ENCODE assay signal across 12 cellular contexts in the genomic region with DNA sequence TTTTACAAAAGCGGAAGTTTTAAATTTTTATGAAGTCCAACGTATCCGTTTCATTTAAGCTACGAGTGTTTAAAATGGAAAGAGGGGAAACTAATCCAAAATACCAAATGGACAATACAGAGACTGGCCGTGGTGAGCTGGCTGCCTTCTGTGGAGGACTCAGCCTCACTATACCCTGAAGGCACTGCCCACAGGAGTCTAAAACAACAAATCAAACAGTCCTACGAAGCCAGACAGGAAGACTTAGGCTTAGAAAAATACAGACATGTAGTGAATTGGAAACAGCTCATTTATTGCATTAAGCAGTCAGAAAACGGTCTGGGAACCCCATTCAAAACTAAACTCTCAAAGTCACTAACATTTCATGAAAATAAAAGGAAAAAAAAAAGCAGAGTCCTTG.
A peak's percentile ranks its signal among the peaks of the same experiment; 100 is the strongest.
DNase-seq lines count a peak whose midpoint lies in the region; ATAC-seq, FAIRE-seq and TF ChIP-seq lines count a peak whose summit lies in the region.
"Had no signal": no experiment of that assay in that cellular context is flagged by ENCODE, and none has a peak within 500 bp of the region (broad histone marks: within the 10 kb centered on the region; RNA-seq: fewer than 3 reads in every experiment).

No MANE protein-coding gene starts in this region.

- H3K9me3 ChIP-seq in DOHH2 (ENCODE audit: control insufficient read depth, insufficient read depth, low read length), result no peaks in the 10 kb centered on the region
- no peaks in the 10 kb centered on the region for H3K9me3 ChIP-seq in OCI-LY3 (ENCODE audit: insufficient read depth, low read length)
- H3K9me3 ChIP-seq in GM12878 (replicated peaks; ENCODE audit: control insufficient read depth, insufficient read depth, low read length), result no peaks in the 10 kb centered on the region
- H3K9me3 ChIP-seq: sigmoid colon had no signal

- H3K27ac ChIP-seq in DOHH2 (ENCODE audit: low read depth, low read length), result peak overlapping the region; percentile 83
- H3K27ac ChIP-seq in OCI-LY3 (ENCODE audit: low read length), result peak overlapping the region; percentile 88
- H3K27ac ChIP-seq in GM12878 (ENCODE audit: control insufficient read depth, insufficient read depth), result peak overlapping the region; percentile 99
- H3K27ac ChIP-seq: sigmoid colon had no signal

- ATAC-seq in GM12878 (no peak), memory B cell (ENCODE audit: low read depth) (no peak), GM18861 (IDR thresholded peaks at IDR 0.05; ENCODE audit: unreplicated experiment) (no peak)
- ATAC-seq: CD8-positive, alpha-beta T cell had no signal

- peaks cover 15% of the 10 kb centered on the region for H3K36me3 Mint-ChIP-seq in memory B cell

- intact Hi-C loops in GM12878 (cut with micrococcal nuclease; ENCODE audit: unreplicated experiment), result no loop called here

- H3K27ac Mint-ChIP-seq in memory B cell, result peak overlapping the region; percentile 81
- H3K27ac Mint-ChIP-seq: CD8-positive, alpha-beta T cell had no signal

- H3K27me3 ChIP-seq in DOHH2 (ENCODE audit: control insufficient read depth, low read length), result no peaks in the 10 kb centered on the region
- no peaks in the 10 kb centered on the region for H3K27me3 ChIP-seq in OCI-LY3 (ENCODE audit: low read depth, low read length)
- H3K27me3 ChIP-seq in GM12878 (replicated peaks in 1 of 2; ENCODE audit: control insufficient read depth in 2 of 2, insufficient read depth in 2 of 2, low read length in 1 of 2), result no peaks in the 10 kb centered on the region
- H3K27me3 ChIP-seq: sigmoid colon had no signal

- SMC1A ChIA-PET in GM12878 (lab: Charles Lee; ENCODE audit: uncharacterized antibody, unreplicated experiment), result interaction anchor here (0.7 to 16.2 kb wide), 17 partner anchors 9 to 262 kb away, joined by 3 to 490 read pairs (median 5); no protein-coding TSS in a partner anchor

- no peaks in the 10 kb centered on the region for H4K20me1 ChIP-seq in DOHH2 (ENCODE audit: control insufficient read depth, insufficient read depth, low read depth, low read length)
- H4K20me1 ChIP-seq in OCI-LY3 (ENCODE audit: insufficient read depth, low read length), result peaks cover 20% of the 10 kb centered on the region
- H4K20me1 ChIP-seq in GM12878 (ENCODE audit: control insufficient read depth, insufficient read depth), result no peaks in the 10 kb centered on the region

- TF ChIP-seq CTCF in DOHH2 (IDR thresholded peaks at IDR 0.05; ENCODE audit: low read depth, low read length, poor library complexity, severe bottlenecking), result no peak
- no peak for TF ChIP-seq CTCF in OCI-LY3 (IDR thresholded peaks at IDR 0.05; ENCODE audit: low read depth, low read length)
- no peak for TF ChIP-seq CTCF in GM12878 (IDR thresholded peaks at IDR 0.05 in 2 of 3, conservative IDR thresholded peaks at IDR 0.05 in 1 of 3; ENCODE audit: control insufficient read depth in 2 of 3, extremely low read depth in 1 of 3, insufficient read depth in 1 of 3, low read depth in 3 of 3, low read length in 3 of 3)

- no peaks in the 10 kb centered on the region for H3K9me2 ChIP-seq in DOHH2 (replicated peaks; ENCODE audit: control insufficient read depth, low read length)

- H3K4me2 ChIP-seq in DOHH2 (ENCODE audit: low read length) (peak overlapping the region; percentile 85), OCI-LY3 (ENCODE audit: low read length) (peak overlapping the region; percentile 70), GM12878 (ENCODE audit: control insufficient read depth, insufficient read depth) (peak overlapping the region; percentile 65)

- WGBS in GM12878 (ENCODE audit: insufficient coverage, insufficient replicate concordance, low lambda C conversion rate, missing lambda C conversion rate), result 22% methylated on average over 7 of the region's 7 CpGs

- TF ChIP-seq RAD21 in GM12878 (IDR thresholded peaks at IDR 0.05; ENCODE audit: insufficient read depth, low read depth, low read length), result no peak

- no peak overlapping the region for H3K4me3 Mint-ChIP-seq in memory B cell
- H3K4me3 Mint-ChIP-seq: CD8-positive, alpha-beta T cell had no signal

- H3K4me1 Mint-ChIP-seq in memory B cell, result peaks cover 31% of the 10 kb centered on the region

- in situ Hi-C loops in GM12878 (cut with MboI), result no loop called here

- no peak for TF ChIP-seq POLR2A in GM12878 (IDR thresholded peaks at IDR 0.05; ENCODE audit: low read depth, low read length)

- H3K79me2 ChIP-seq in DOHH2 (ENCODE audit: control insufficient read depth, low read length) (peaks cover 69% of the 10 kb centered on the region), OCI-LY3 (ENCODE audit: low read length) (peaks cover 53% of the 10 kb centered on the region), GM12878 (ENCODE audit: control insufficient read depth, insufficient read depth, low read length) (peaks cover 85% of the 10 kb centered on the region)

- no peaks in the 10 kb centered on the region for H3K9me3 Mint-ChIP-seq in memory B cell
- H3K9me3 Mint-ChIP-seq: CD8-positive, alpha-beta T cell had no signal

- H2AFZ ChIP-seq in OCI-LY3 (ENCODE audit: low read depth, low read length) (no peak overlapping the region), GM12878 (ENCODE audit: control insufficient read depth, low read depth, low read length) (no peak overlapping the region)

- DNase-seq in GM12878 (ENCODE audit: low read depth, low spot score) (no peak), memory B cell (ENCODE audit: low spot score in 2 of 2) (no peak), ecto neural progenitor cell (ENCODE audit: low spot score) (no peak), HuH-7.5 (ENCODE audit: low spot score) (no peak), mucosa of gallbladder (ENCODE audit: low spot score) (no peak)
- DNase-seq: activated CD8-positive, alpha-beta memory T cell treated with anti-CD3 and anti-CD28 coated beads for 24 hours; CD8-positive, alpha-beta T cell; NCI-H1048; sigmoid colon had no signal

- peaks cover 34% of the 10 kb centered on the region for H3F3A ChIP-seq in DOHH2 (ENCODE audit: control insufficient read depth, insufficient read depth)

- no peak for TF ChIP-seq EP300 in GM12878 (IDR thresholded peaks at IDR 0.05; ENCODE audit: borderline replicate concordance in 1 of 2, control insufficient read depth in 1 of 2, low read depth in 2 of 2, low read length in 2 of 2)

- no peak for FAIRE-seq in GM12878 (lab: Jason Lieb, UNC)

- CTCF ChIA-PET in GM12878 (lab: Yijun Ruan, JAX), result interaction anchor here (0.7 to 8.0 kb wide), 14 partner anchors 8 to 667 kb away, joined by 3 to 85 read pairs (median 28); no protein-coding TSS in a partner anchor

- H3K9ac ChIP-seq in OCI-LY3 (ENCODE audit: low read length) (peak overlapping the region; percentile 57), GM12878 (ENCODE audit: control insufficient read depth, insufficient read depth, low read length) (peak overlapping the region; percentile 73)

- BruUV-seq in GM12878 (replicated peaks; lab: Mats Ljungman, UMichigan), result no TSS peak

- H3K27me3 Mint-ChIP-seq in memory B cell, result no peaks in the 10 kb centered on the region

- POLR2A ChIA-PET in GM12878 (lab: Charles Lee), result interaction anchor here (0.7 to 13.9 kb wide), 10 partner anchors 10 to 210 kb away, joined by 3 to 384 read pairs (median 20); no protein-coding TSS in a partner anchor

- H3K4me1 ChIP-seq in DOHH2 (ENCODE audit: control insufficient read depth, low read length) (peaks cover 65% of the 10 kb centered on the region), OCI-LY3 (ENCODE audit: low read length) (peaks cover 63% of the 10 kb centered on the region), GM12878 (ENCODE audit: control insufficient read depth, insufficient read depth, low read length) (peaks cover 60% of the 10 kb centered on the region)

- H3K36me3 ChIP-seq in DOHH2 (ENCODE audit: control insufficient read depth, low read length) (peaks cover 72% of the 10 kb centered on the region), OCI-LY3 (replicated peaks; ENCODE audit: low read depth, low read length) (peaks cover 25% of the 10 kb centered on the region), GM12878 (ENCODE audit: control insufficient read depth in 2 of 2, insufficient read depth in 2 of 2, low read length in 1 of 2) (peaks cover 17 to 37% of the 10 kb centered on the region in 2 experiments)

- RAD21 ChIA-PET in GM12878 (lab: Charles Lee; ENCODE audit: unreplicated experiment), result interaction anchor here (1.2 to 20.7 kb wide), 9 partner anchors 10 to 210 kb away, joined by 3 to 537 read pairs (median 39); no protein-coding TSS in a partner anchor

- peak overlapping the region; percentile 54 for H3K4me3 ChIP-seq in DOHH2 (ENCODE audit: low read length)
- H3K4me3 ChIP-seq in OCI-LY3 (ENCODE audit: low read length), result peak overlapping the region; percentile 37; the same call in 1 of the 2 replicates
- peak overlapping the region; percentile 17 for H3K4me3 ChIP-seq in GM12878
- H3K4me3 ChIP-seq: sigmoid colon had no signal

TF ChIP-seq in GM12878, 131 proteins besides CTCF, POLR2A, EP300 and RAD21:
- TF ChIP-seq SMARCA5 (IDR thresholded peaks at IDR 0.05) (no peak), ATF7 (IDR thresholded peaks at IDR 0.05; ENCODE audit: low read depth) (no peak), MEF2B (IDR thresholded peaks at IDR 0.05; ENCODE audit: partially characterized antibody, poor library complexity, severe bottlenecking) (no peak), FOS (IDR thresholded peaks at IDR 0.05; ENCODE audit: borderline replicate concordance, extremely low read depth, insufficient read length) (no peak), PAX8 (IDR thresholded peaks at IDR 0.05) (no peak), BHLHE40 (IDR thresholded peaks at IDR 0.05; ENCODE audit: borderline replicate concordance in 1 of 2, low read depth in 2 of 2, low read length in 1 of 2) (no peak), SREBF2 (IDR thresholded peaks at IDR 0.05; ENCODE audit: low read length) (no peak), TCF12 (IDR thresholded peaks at IDR 0.05; ENCODE audit: low read depth, low read length) (no peak), TBL1XR1 (IDR thresholded peaks at IDR 0.05; ENCODE audit: low read depth, low read length) (no peak), MXI1 (IDR thresholded peaks at IDR 0.05; ENCODE audit: low read depth, low read length) (no peak; the same call in 1 of the 2 replicates), KLF5 (IDR thresholded peaks at IDR 0.05; ENCODE audit: partially characterized antibody) (no peak)
